Comparison of ENCODE assay signal across 28 cellular contexts in genomic region chr3:140135461-140135860, GRCh38.
"Had no signal": no experiment of that assay in that cellular context is flagged by ENCODE, and none has a peak within 500 bp of the region (broad histone marks: within the 10 kb centered on the region; RNA-seq: fewer than 3 reads in every experiment).

No MANE protein-coding gene starts in this region.

- H3K4me3 Mint-ChIP-seq: immature natural killer cell; naive thymus-derived CD8-positive, alpha-beta T cell; nephron; neural crest cell; stimulated activated memory B cell treated with anti-CD40 and anti-IgM and Interleukin-4, amounts not matched to agents 10 μg/mL and 1 μg/mL and 100 μg/mL, for 72 hours; stimulated activated naive CD8-positive, alpha-beta T cell treated with anti-CD3 and anti-CD28 coated beads, Interleukin-15, amount 100 ng/mL, for 72 hours; type B pancreatic cell had no signal

- H3K9me3 ChIP-seq: left lung, lower lobe of right lung, neutrophil, ovary, right atrium auricular region, right lobe of liver, tibial nerve, uterus had no signal

- DNase-seq: immature natural killer cell; kidney; left colon; left lung; lower lobe of right lung; mammary epithelial cell; mesenchymal stem cell; naive thymus-derived CD8-positive, alpha-beta T cell; occipital lobe; ovary; right lobe of liver; stimulated activated CD4-positive, alpha-beta T cell treated with anti-CD3 and anti-CD28 coated beads, Interleukin-1b, Interleukin-23, amount 100 ng/mL, for 48 hours; stimulated activated CD4-positive, alpha-beta T cell treated with anti-CD3 and anti-CD28 coated beads, Interleukin-2, amount 100 ng/mL, for 48 hours; stimulated activated CD4-positive, alpha-beta T cell treated with anti-CD3 and anti-CD28 coated beads, Interleukin-4, amount 100 ng/mL, for 4 hours; stimulated activated CD8-positive, alpha-beta memory T cell treated with anti-CD3 and anti-CD28 coated beads, Interleukin-4, amount 100 ng/mL, for 48 hours; stimulated activated naive CD4-positive, alpha-beta T cell treated with Interleukin-2 at 50 U/mL for 16 hours; stimulated activated naive CD8-positive, alpha-beta T cell treated with anti-CD3 and anti-CD28 coated beads, Interleukin-15, amount 100 ng/mL, for 72 hours; substantia nigra; uterus had no signal

- H3K27me3 Mint-ChIP-seq: stimulated activated memory B cell treated with anti-CD40 and anti-IgM and Interleukin-4, amounts not matched to agents 10 μg/mL and 1 μg/mL and 100 μg/mL, for 72 hours had no signal

- H3K9me3 Mint-ChIP-seq: naive thymus-derived CD8-positive, alpha-beta T cell; nephron; neural crest cell; stimulated activated memory B cell treated with anti-CD40 and anti-IgM and Interleukin-4, amounts not matched to agents 10 μg/mL and 1 μg/mL and 100 μg/mL, for 72 hours; stimulated activated naive CD8-positive, alpha-beta T cell treated with anti-CD3 and anti-CD28 coated beads, Interleukin-15, amount 100 ng/mL, for 72 hours; type B pancreatic cell had no signal

- H3K4me2 ChIP-seq: smooth muscle cell had no signal

- H3K4me1 ChIP-seq: left lung, lower lobe of right lung, right lobe of liver, uterus had no signal

- H3K36me3 ChIP-seq: left lung, lower lobe of right lung, neutrophil, ovary, right atrium auricular region, right lobe of liver, tibial nerve, uterus had no signal

- H3K27me3 ChIP-seq: left lung, neutrophil, ovary, right atrium auricular region, right lobe of liver, tibial nerve, uterus had no signal

- H3K4me3 ChIP-seq: left lung, lower lobe of right lung, ovary, right atrium auricular region, right lobe of liver, smooth muscle cell, tibial nerve, uterus had no signal

- H3K27ac Mint-ChIP-seq: immature natural killer cell; naive thymus-derived CD8-positive, alpha-beta T cell; nephron; progenitor cell of endocrine pancreas; stimulated activated memory B cell treated with anti-CD40 and anti-IgM and Interleukin-4, amounts not matched to agents 10 μg/mL and 1 μg/mL and 100 μg/mL, for 72 hours; stimulated activated naive CD8-positive, alpha-beta T cell treated with anti-CD3 and anti-CD28 coated beads, Interleukin-15, amount 100 ng/mL, for 72 hours; type B pancreatic cell had no signal

- ATAC-seq: left colon; left lung; lower lobe of right lung; naive thymus-derived CD8-positive, alpha-beta T cell; right lobe of liver; stimulated activated memory B cell treated with anti-CD40 and anti-IgM and Interleukin-4, amounts not matched to agents 10 μg/mL and 1 μg/mL and 100 μg/mL, for 72 hours; stimulated activated naive CD8-positive, alpha-beta T cell treated with anti-CD3 and anti-CD28 coated beads, Interleukin-15, amount 100 ng/mL, for 72 hours had no signal

- H3K27ac ChIP-seq: left lung, lower lobe of right lung, neutrophil, ovary, right atrium auricular region, right lobe of liver, tibial nerve, uterus had no signal

- H3K36me3 Mint-ChIP-seq: immature natural killer cell; naive thymus-derived CD8-positive, alpha-beta T cell; stimulated activated memory B cell treated with anti-CD40 and anti-IgM and Interleukin-4, amounts not matched to agents 10 μg/mL and 1 μg/mL and 100 μg/mL, for 72 hours; type B pancreatic cell had no signal

- H3K4me1 Mint-ChIP-seq: immature natural killer cell; naive thymus-derived CD8-positive, alpha-beta T cell; stimulated activated memory B cell treated with anti-CD40 and anti-IgM and Interleukin-4, amounts not matched to agents 10 μg/mL and 1 μg/mL and 100 μg/mL, for 72 hours; stimulated activated naive CD8-positive, alpha-beta T cell treated with anti-CD3 and anti-CD28 coated beads, Interleukin-15, amount 100 ng/mL, for 72 hours had no signal
